Comparison of ENCODE assay signal across 37 cellular contexts in genomic region chr5:115500225-115500624, GRCh38.
"Had no signal": no experiment of that assay in that cellular context is flagged by ENCODE, and none has a peak within 500 bp of the region (broad histone marks: within the 10 kb centered on the region; RNA-seq: fewer than 3 reads in every experiment).

No MANE protein-coding gene starts in this region.

- H3K4me1 ChIP-seq: adrenal gland, ascending aorta, body of pancreas, breast epithelium had no signal

- H3K4me1 Mint-ChIP-seq: activated naive CD4-positive, alpha-beta T cell treated with anti-CD3 and anti-CD28 coated beads, Interleukin-2, amount 10 ng/mL, durations not matched to agents 7 days and 5 days; activated naive CD4-positive, alpha-beta T cell treated with anti-CD3 and anti-CD28 coated beads, Interleukin-2, amount 50 U/mL, for 24 hours; activated naive CD8-positive, alpha-beta T cell treated with anti-CD3 and anti-CD28 coated beads for 36 hours; activated naive CD8-positive, alpha-beta T cell treated with anti-CD3 and anti-CD28 coated beads, Interleukin-2, amount 50 U/mL, for 24 hours; activated T-helper 17 cell treated with anti-CD3 and anti-CD28 coated beads, Interleukin-2, amount 50 U/mL, for 72 hours; central memory CD8-positive, alpha-beta T cell had no signal

- H3K9me3 Mint-ChIP-seq: activated naive CD4-positive, alpha-beta T cell treated with anti-CD3 and anti-CD28 coated beads, Interleukin-2, amount 10 ng/mL, durations not matched to agents 7 days and 5 days; activated naive CD4-positive, alpha-beta T cell treated with anti-CD3 and anti-CD28 coated beads, Interleukin-2, amount 50 U/mL, for 24 hours; activated naive CD4-positive, alpha-beta T cell treated with anti-CD3 and anti-CD28 coated beads, Interleukin-2, amount 50 U/mL, for 72 hours; activated naive CD8-positive, alpha-beta T cell treated with anti-CD3 and anti-CD28 coated beads, Interleukin-2, amount 10 ng/mL, durations not matched to agents 7 days and 5 days; activated naive CD8-positive, alpha-beta T cell treated with anti-CD3 and anti-CD28 coated beads, Interleukin-2, amount 50 U/mL, for 24 hours; activated T-cell treated with anti-CD3 and anti-CD28 coated beads, Interleukin-2, amount 50 U/mL, for 4 hours; activated T-helper 1 cell treated with anti-CD3 and anti-CD28 coated beads, Interleukin-12 subunit alpha, Interleukin-12 subunit beta, Interleukin-2, Interleukin-4 antibody, amounts not matched to agents 30 ng/mL and 10 ng/mL and 1 ng/mL, durations not matched to agents 14 hours and 24 hours and 36 hours; activated T-helper 17 cell treated with anti-CD3 and anti-CD28 coated beads, Interleukin-2, amount 50 U/mL, for 72 hours; activated T-helper 2 cell treated with anti-CD3 and anti-CD28 coated beads, Interferon-gamma antibody, Interleukin-2, Interleukin-4, amounts not matched to agents 10 μg/mL and 5 μg/mL and 100 μg/mL, durations not matched to agents 14 hours and 24 hours and 36 hours; central memory CD8-positive, alpha-beta T cell had no signal

- H3K27ac Mint-ChIP-seq: activated naive CD4-positive, alpha-beta T cell treated with anti-CD3 and anti-CD28 coated beads for 36 hours; activated naive CD4-positive, alpha-beta T cell treated with anti-CD3 and anti-CD28 coated beads, Interleukin-2, amount 10 ng/mL, durations not matched to agents 7 days and 5 days; activated naive CD4-positive, alpha-beta T cell treated with anti-CD3 and anti-CD28 coated beads, Interleukin-2, amount 50 U/mL, for 24 hours; activated naive CD4-positive, alpha-beta T cell treated with anti-CD3 and anti-CD28 coated beads, Interleukin-2, amount 50 U/mL, for 72 hours; activated naive CD8-positive, alpha-beta T cell; activated naive CD8-positive, alpha-beta T cell treated with anti-CD3 and anti-CD28 coated beads for 36 hours; activated naive CD8-positive, alpha-beta T cell treated with anti-CD3 and anti-CD28 coated beads, Interleukin-2, amount 10 ng/mL, durations not matched to agents 7 days and 5 days; activated naive CD8-positive, alpha-beta T cell treated with anti-CD3 and anti-CD28 coated beads, Interleukin-2, amount 50 U/mL, for 24 hours; activated T-cell treated with anti-CD3 and anti-CD28 coated beads, Interleukin-2, amount 50 U/mL, for 24 hours; activated T-cell treated with anti-CD3 and anti-CD28 coated beads, Interleukin-2, amount 50 U/mL, for 72 hours; activated T-helper 1 cell treated with anti-CD3 and anti-CD28 coated beads, Interleukin-12 subunit alpha, Interleukin-12 subunit beta, Interleukin-2, Interleukin-4 antibody, amounts not matched to agents 30 ng/mL and 10 ng/mL and 1 ng/mL, durations not matched to agents 14 hours and 24 hours and 36 hours; activated T-helper 17 cell treated with anti-CD3 and anti-CD28 coated beads, Interleukin-2, amount 50 U/mL, for 72 hours; activated T-helper 2 cell treated with anti-CD3 and anti-CD28 coated beads, Interferon-gamma antibody, Interleukin-2, Interleukin-4, amounts not matched to agents 10 μg/mL and 5 μg/mL and 100 μg/mL, durations not matched to agents 14 hours and 24 hours and 36 hours had no signal

- H3K36me3 ChIP-seq: adrenal gland, ascending aorta, brain microvascular endothelial cell, breast epithelium, cardiac muscle cell had no signal

- H3K4me3 ChIP-seq: adrenal gland, ascending aorta, body of pancreas, breast epithelium, cardiac muscle cell had no signal

- H3K36me3 Mint-ChIP-seq: activated naive CD4-positive, alpha-beta T cell treated with anti-CD3 and anti-CD28 coated beads, Interleukin-2, amount 10 ng/mL, durations not matched to agents 7 days and 5 days; activated naive CD4-positive, alpha-beta T cell treated with anti-CD3 and anti-CD28 coated beads, Interleukin-2, amount 50 U/mL, for 24 hours; activated naive CD4-positive, alpha-beta T cell treated with anti-CD3 and anti-CD28 coated beads, Interleukin-2, amount 50 U/mL, for 72 hours; activated naive CD8-positive, alpha-beta T cell; activated naive CD8-positive, alpha-beta T cell treated with anti-CD3 and anti-CD28 coated beads for 36 hours; activated naive CD8-positive, alpha-beta T cell treated with anti-CD3 and anti-CD28 coated beads, Interleukin-2, amount 10 ng/mL, durations not matched to agents 7 days and 5 days; brain had no signal

- ATAC-seq: activated naive CD4-positive, alpha-beta T cell treated with anti-CD3 and anti-CD28 coated beads, Interleukin-2, amount 50 U/mL, for 72 hours; activated naive CD8-positive, alpha-beta T cell treated with anti-CD3 and anti-CD28 coated beads, Interleukin-2, amount 50 U/mL, for 24 hours; activated T-cell treated with anti-CD3 and anti-CD28 coated beads, Interleukin-2, amount 50 U/mL, for 4 hours; activated T-cell treated with anti-CD3 and anti-CD28 coated beads, Interleukin-2, amount 50 U/mL, for 72 hours; activated T-helper 17 cell treated with anti-CD3 and anti-CD28 coated beads, Interleukin-2, amount 50 U/mL, for 72 hours; body of pancreas had no signal

- H3K9me3 ChIP-seq: adrenal gland, ascending aorta, body of pancreas, breast epithelium had no signal

- H3K27me3 ChIP-seq: adrenal gland, ascending aorta, body of pancreas, brain microvascular endothelial cell, breast epithelium, cardiac muscle cell had no signal

- H3K27ac ChIP-seq: adrenal gland, ascending aorta, body of pancreas, brain microvascular endothelial cell, breast epithelium, cardiac muscle cell had no signal

- DNase-seq: activated effector memory CD4-positive, alpha-beta T cell treated with anti-CD3 and anti-CD28 coated beads, Interleukin-2, amount 50 U/mL, for 16 hours; activated effector memory CD4-positive, alpha-beta T cell treated with Interleukin-2 at 50 U/mL for 16 hours; activated gamma-delta T cell; activated gamma-delta T cell treated with Interleukin-2 at 50 U/mL for 16 hours; activated naive CD4-positive, alpha-beta T cell; activated naive CD4-positive, alpha-beta T cell treated with anti-CD3 and anti-CD28 coated beads for 36 hours; activated naive CD4-positive, alpha-beta T cell treated with anti-CD3 and anti-CD28 coated beads, Interleukin-2, amount 10 ng/mL, durations not matched to agents 7 days and 5 days; activated naive CD4-positive, alpha-beta T cell treated with anti-CD3 and anti-CD28 coated beads, Interleukin-2, amount 50 U/mL, for 16 hours; activated naive CD4-positive, alpha-beta T cell treated with Interleukin-2 at 50 U/mL for 16 hours; activated naive CD8-positive, alpha-beta T cell treated with anti-CD3 and anti-CD28 coated beads for 36 hours; activated naive CD8-positive, alpha-beta T cell treated with anti-CD3 and anti-CD28 coated beads, Interleukin-2, amount 10 ng/mL, durations not matched to agents 7 days and 5 days; activated naive CD8-positive, alpha-beta T cell treated with anti-CD3 and anti-CD28 coated beads, Interleukin-2, amount 50 U/mL, for 24 hours; activated T-cell treated with anti-CD3 and anti-CD28 coated beads, Interleukin-2, amount 50 U/mL, for 1 hour; activated T-cell treated with anti-CD3 and anti-CD28 coated beads, Interleukin-2, amount 50 U/mL, for 24 hours; activated T-cell treated with anti-CD3 and anti-CD28 coated beads, Interleukin-2, amount 50 U/mL, for 4 hours; activated T-cell treated with anti-CD3 and anti-CD28 coated beads, Interleukin-2, amount 50 U/mL, for 48 hours; activated T-cell treated with anti-CD3 and anti-CD28 coated beads, Interleukin-2, amount 50 U/mL, for 72 hours; adrenal gland; amniotic stem cell; amygdala; aorta; body of pancreas; brain microvascular endothelial cell; caudate nucleus; central memory CD4-positive, alpha-beta T cell; cerebellar nuclear complex had no signal

- H3K4me3 Mint-ChIP-seq: activated naive CD4-positive, alpha-beta T cell treated with anti-CD3 and anti-CD28 coated beads for 36 hours; activated naive CD4-positive, alpha-beta T cell treated with anti-CD3 and anti-CD28 coated beads, Interleukin-2, amount 10 ng/mL, durations not matched to agents 7 days and 5 days; activated naive CD4-positive, alpha-beta T cell treated with anti-CD3 and anti-CD28 coated beads, Interleukin-2, amount 50 U/mL, for 24 hours; activated naive CD8-positive, alpha-beta T cell; activated naive CD8-positive, alpha-beta T cell treated with anti-CD3 and anti-CD28 coated beads for 36 hours; activated naive CD8-positive, alpha-beta T cell treated with anti-CD3 and anti-CD28 coated beads, Interleukin-2, amount 10 ng/mL, durations not matched to agents 7 days and 5 days; activated naive CD8-positive, alpha-beta T cell treated with anti-CD3 and anti-CD28 coated beads, Interleukin-2, amount 50 U/mL, for 24 hours; activated T-cell treated with anti-CD3 and anti-CD28 coated beads, Interleukin-2, amount 50 U/mL, for 24 hours; activated T-cell treated with anti-CD3 and anti-CD28 coated beads, Interleukin-2, amount 50 U/mL, for 4 hours; activated T-cell treated with anti-CD3 and anti-CD28 coated beads, Interleukin-2, amount 50 U/mL, for 72 hours; activated T-helper 1 cell treated with anti-CD3 and anti-CD28 coated beads, Interleukin-12 subunit alpha, Interleukin-12 subunit beta, Interleukin-2, Interleukin-4 antibody, amounts not matched to agents 30 ng/mL and 10 ng/mL and 1 ng/mL, durations not matched to agents 14 hours and 24 hours and 36 hours; activated T-helper 17 cell treated with anti-CD3 and anti-CD28 coated beads, Interleukin-2, amount 50 U/mL, for 72 hours; brain; central memory CD8-positive, alpha-beta T cell had no signal
